In the genomic region with DNA sequence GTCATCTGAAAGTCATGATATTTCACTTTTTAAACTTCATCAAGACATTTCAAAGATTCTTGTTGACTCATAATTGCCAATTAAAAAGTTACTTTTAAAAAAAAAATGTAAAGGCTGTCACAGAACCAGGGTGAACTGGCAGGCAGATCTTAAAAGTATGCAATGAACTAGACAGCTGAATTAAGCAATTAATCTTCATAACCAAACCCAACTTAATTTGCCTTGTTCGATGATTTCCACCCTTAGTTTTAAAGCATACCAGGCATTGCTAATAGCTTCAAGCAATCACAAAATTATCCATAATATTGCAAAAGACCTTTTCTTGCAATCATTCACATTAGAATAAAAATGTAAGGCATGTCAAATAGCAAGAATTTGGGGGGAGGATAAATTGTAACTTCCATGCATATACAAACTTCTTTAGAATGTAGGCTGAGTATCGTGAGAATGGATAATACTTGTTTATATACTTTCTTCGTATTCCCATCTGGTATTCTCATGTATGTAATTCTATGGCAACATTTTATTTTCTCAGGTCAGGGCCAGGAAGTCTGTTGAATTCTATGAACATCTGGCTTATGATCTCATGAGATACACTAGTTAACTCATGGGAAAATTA, we compare ENCODE assay signal across 1 cellular context.
TF ChIP-seq lines count a peak whose summit lies in the region.

No MANE protein-coding gene starts in this region.

TF ChIP-seq in HepG2, 621 proteins besides CTCF, POLR2A, EP300 and RAD21 (continued from another document):
- TF ChIP-seq, protein P1, sequence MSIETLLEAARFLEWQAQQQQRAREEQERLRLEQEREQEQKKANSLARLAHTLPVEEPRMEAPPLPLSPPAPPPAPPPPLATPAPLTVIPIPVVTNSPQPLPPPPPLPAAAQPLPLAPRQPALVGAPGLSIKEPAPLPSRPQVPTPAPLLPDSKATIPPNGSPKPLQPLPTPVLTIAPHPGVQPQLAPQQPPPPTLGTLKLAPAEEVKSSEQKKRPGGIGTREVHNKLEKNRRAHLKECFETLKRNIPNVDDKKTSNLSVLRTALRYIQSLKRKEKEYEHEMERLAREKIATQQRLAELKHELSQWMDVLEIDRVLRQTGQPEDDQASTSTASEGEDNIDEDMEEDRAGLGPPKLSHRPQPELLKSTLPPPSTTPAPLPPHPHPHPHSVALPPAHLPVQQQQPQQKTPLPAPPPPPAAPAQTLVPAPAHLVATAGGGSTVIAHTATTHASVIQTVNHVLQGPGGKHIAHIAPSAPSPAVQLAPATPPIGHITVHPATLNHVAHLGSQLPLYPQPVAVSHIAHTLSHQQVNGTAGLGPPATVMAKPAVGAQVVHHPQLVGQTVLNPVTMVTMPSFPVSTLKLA (IDR thresholded peaks at IDR 0.05) = no peak
- TF ChIP-seq, protein P2, sequence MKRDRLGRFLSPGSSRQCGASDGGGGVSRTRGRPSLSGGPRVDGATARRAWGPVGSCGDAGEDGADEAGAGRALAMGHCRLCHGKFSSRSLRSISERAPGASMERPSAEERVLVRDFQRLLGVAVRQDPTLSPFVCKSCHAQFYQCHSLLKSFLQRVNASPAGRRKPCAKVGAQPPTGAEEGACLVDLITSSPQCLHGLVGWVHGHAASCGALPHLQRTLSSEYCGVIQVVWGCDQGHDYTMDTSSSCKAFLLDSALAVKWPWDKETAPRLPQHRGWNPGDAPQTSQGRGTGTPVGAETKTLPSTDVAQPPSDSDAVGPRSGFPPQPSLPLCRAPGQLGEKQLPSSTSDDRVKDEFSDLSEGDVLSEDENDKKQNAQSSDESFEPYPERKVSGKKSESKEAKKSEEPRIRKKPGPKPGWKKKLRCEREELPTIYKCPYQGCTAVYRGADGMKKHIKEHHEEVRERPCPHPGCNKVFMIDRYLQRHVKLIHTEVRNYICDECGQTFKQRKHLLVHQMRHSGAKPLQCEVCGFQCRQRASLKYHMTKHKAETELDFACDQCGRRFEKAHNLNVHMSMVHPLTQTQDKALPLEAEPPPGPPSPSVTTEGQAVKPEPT (CRISPR knock-in tag; IDR thresholded peaks at IDR 0.05; ENCODE audit: low read depth) = no peak
- TF ChIP-seq ZNF816 (CRISPR knock-in tag; IDR thresholded peaks at IDR 0.05; ENCODE audit: borderline replicate concordance) = no peak
- no peak for TF ChIP-seq SMAD9 (CRISPR knock-in tag; IDR thresholded peaks at IDR 0.05)
- no peak for TF ChIP-seq ZNF205 (CRISPR knock-in tag; IDR thresholded peaks at IDR 0.05)
- TF ChIP-seq PPARG (CRISPR knock-in tag; conservative IDR thresholded peaks at IDR 0.05) = no peak
- no peak for TF ChIP-seq TBP (CRISPR knock-in tag; IDR thresholded peaks at IDR 0.05)
- TF ChIP-seq ZSCAN25 (CRISPR knock-in tag; IDR thresholded peaks at IDR 0.05) = no peak
